Comparison of ENCODE assay signal across 23 cellular contexts in the genomic region with DNA sequence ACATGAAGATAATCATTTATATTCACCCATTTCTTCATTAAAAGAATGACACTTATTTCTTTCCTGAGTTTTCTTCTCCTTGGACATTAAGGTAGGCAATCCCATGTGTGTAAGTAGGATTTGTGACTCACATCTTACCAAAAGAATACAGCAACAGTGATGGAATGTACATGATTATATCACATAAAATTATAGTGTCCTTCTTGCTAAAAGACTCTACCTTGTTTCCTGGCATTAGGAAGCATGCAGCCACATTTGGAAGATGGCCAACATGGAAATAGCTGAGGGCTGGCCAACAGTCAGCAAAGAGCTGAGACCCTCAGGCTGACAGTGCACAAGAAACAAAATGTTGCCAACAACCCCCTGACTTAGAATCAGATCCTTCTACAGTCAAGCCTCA.
DNase-seq lines count a peak whose midpoint lies in the region; FAIRE-seq and TF ChIP-seq lines count a peak whose summit lies in the region.
"Had no signal": no experiment of that assay in that cellular context is flagged by ENCODE, and none has a peak within 500 bp of the region (broad histone marks: within the 10 kb centered on the region; RNA-seq: fewer than 3 reads in every experiment).

No MANE protein-coding gene starts in this region.

- TF ChIP-seq CTCF in fibroblast of mammary gland (conservative IDR thresholded peaks at IDR 0.05; ENCODE audit: control insufficient read depth, insufficient read depth, low read depth, low read length), result no peak

- peak; percentile 11 for DNase-seq in HS-5 (ENCODE audit: low read depth)
- peak; percentile 22 for DNase-seq in adipocyte (ENCODE audit: low read depth)
- peak; percentile 30 for DNase-seq in fibroblast of mammary gland (ENCODE audit: low read depth)
- peak; percentile 14 for DNase-seq in renal cortical epithelial cell (ENCODE audit: low read depth)
- DNase-seq in RCC 7860 (ENCODE audit: low spot score), result no peak
- no peak for DNase-seq in LoVo (ENCODE audit: low spot score)
- DNase-seq in GM19240 (ENCODE audit: insufficient read length, low spot score), result no peak
- DNase-seq: activated CD4-positive, alpha-beta T cell treated with anti-CD3 and anti-CD28 coated beads for 48 hours; activated naive CD8-positive, alpha-beta T cell treated with anti-CD3 and anti-CD28 coated beads for 36 hours; DMS79 treated with DMSO at 0.1 percent for 48 hours; erythroblast; H7; left ventricle myocardium superior; NCI-H1417; NCI-H524; psoas muscle; SIG-M5; small intestine; stimulated activated CD4-positive, alpha-beta T cell treated with anti-CD3 and anti-CD28 coated beads, Interleukin-4, amount 100 ng/mL, for 1 hour; stimulated activated naive CD8-positive, alpha-beta T cell treated with anti-CD3 and anti-CD28 coated beads, Interleukin-15, Interleukin-2, amounts not matched to agents 100 U/mL and 50 U/mL, for 24 hours had no signal

- no peaks in the 10 kb centered on the region for H3K9me3 ChIP-seq in adipocyte (ENCODE audit: control insufficient read depth, low read length)
- H3K9me3 ChIP-seq: psoas muscle, tibial nerve had no signal

- FAIRE-seq in RCC 7860 (lab: Jason Lieb, UNC), result no peak
- FAIRE-seq: small intestine had no signal

- H3K4me3 ChIP-seq in adipocyte (ENCODE audit: low read length) (no peak overlapping the region), fibroblast of mammary gland (ENCODE audit: control insufficient read depth, low read depth, low read length) (no peak overlapping the region)
- H3K4me3 ChIP-seq: cardiac muscle cell, neural progenitor cell, psoas muscle, tibial nerve had no signal

- no peaks in the 10 kb centered on the region for H3K27me3 ChIP-seq in adipocyte (replicated peaks; ENCODE audit: control insufficient read depth, insufficient read depth, low read length)
- H3K27me3 ChIP-seq: neural progenitor cell, tibial nerve had no signal

- H3K9ac ChIP-seq in adipocyte (ENCODE audit: low read length), result no peak overlapping the region
- H3K9ac ChIP-seq: neural progenitor cell had no signal

- H3K36me3 ChIP-seq in adipocyte (ENCODE audit: control insufficient read depth, insufficient read depth, low read length, severe bottlenecking), result no peaks in the 10 kb centered on the region
- H3K36me3 ChIP-seq: cardiac muscle cell, neural progenitor cell, tibial nerve had no signal

- H3K4me1 ChIP-seq in adipocyte (ENCODE audit: control insufficient read depth, insufficient read depth, low read length), result peaks cover 5% of the 10 kb centered on the region
- H3K4me1 ChIP-seq: psoas muscle, tibial nerve had no signal

Comparison
In these comparisons a context has a peak if more than half of its experiments do, and no peak if none do; other contexts are left out.
1. DNase-seq: peak in HS-5 (single experiment), adipocyte (single experiment), fibroblast of mammary gland (single experiment) and renal cortical epithelial cell (single experiment); none in RCC 7860 (single experiment), LoVo (single experiment) and GM19240 (single experiment).